ENCODE assay signal across 23 cellular contexts in the genomic region with DNA sequence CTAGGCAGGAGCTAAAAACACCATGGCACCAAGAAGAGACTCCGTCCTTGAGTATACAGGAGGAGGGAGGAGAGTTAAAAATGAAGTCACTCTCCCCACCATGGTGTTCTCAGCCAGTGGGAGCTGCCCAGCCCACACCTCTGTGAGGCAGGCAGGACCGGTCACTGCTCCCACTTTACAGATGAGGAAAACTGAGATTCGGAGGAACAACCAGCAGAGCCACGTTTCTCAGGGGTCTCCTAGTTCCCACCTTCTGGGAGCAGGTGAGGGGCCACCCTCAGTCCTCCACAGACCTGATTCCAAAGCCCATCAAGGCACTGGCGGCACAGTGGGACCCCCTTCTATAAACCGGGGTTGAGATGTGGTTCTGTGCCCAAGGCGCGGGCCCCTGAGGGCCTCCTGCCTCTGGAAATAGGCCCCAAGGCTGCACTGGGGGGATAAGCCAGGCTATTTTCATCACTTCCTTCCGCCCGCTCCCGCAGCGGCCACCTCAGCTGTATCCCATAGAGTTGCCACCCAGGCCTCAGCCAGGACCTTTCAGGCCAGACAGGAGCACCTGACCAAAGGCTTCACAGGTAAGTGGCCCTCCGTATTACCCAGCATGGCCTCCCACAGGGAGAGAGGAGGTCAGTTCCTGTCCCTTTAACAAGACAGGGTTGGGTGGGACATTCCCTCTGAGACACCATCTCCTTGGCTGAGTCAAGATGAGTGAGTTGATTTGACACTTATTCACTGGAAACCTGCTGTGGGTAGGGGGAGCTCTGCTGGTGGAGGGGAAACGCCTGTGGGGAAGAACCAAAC. TPM values are rescaled to one million over a fixed set of nuclear protein-coding genes. Genes with fewer than 3 reads are reported as not detected.
DNase-seq lines count a peak whose midpoint lies in the region; ATAC-seq, FAIRE-seq and TF ChIP-seq lines count a peak whose summit lies in the region.
"Had no signal": no experiment of that assay in that cellular context is flagged by ENCODE, and none has a peak within 500 bp of the region (broad histone marks: within the 10 kb centered on the region; RNA-seq: fewer than 3 reads in every experiment).

A gene (plus strand): TSS at position 504 of the 801 bp plus-strand sequence. CDS start 961 bp downstream, outside the sequence.

- no peaks in the 10 kb centered on the region for H3K36me3 Mint-ChIP-seq in Caco-2 (ENCODE audit: insufficient read depth, unreplicated experiment)
- H3K36me3 Mint-ChIP-seq: activated CD8-positive, alpha-beta memory T cell treated with anti-CD3 and anti-CD28 coated beads, Interleukin-2, amount 10 ng/mL, durations not matched to agents 7 days and 5 days; CD4-positive, alpha-beta memory T cell; mesothelial cell of epicardium had no signal

- no peak within 1 kb of the TSS for H3K4me3 Mint-ChIP-seq in Caco-2 (ENCODE audit: unreplicated experiment)
- H3K4me3 Mint-ChIP-seq: activated CD8-positive, alpha-beta memory T cell treated with anti-CD3 and anti-CD28 coated beads, Interleukin-2, amount 10 ng/mL, durations not matched to agents 7 days and 5 days; CD4-positive, alpha-beta memory T cell; mesothelial cell of epicardium; nephron had no signal

- BruUV-seq in Caco-2 (replicated peaks; lab: Mats Ljungman, UMichigan) (no TSS peak), K562 (replicated peaks; lab: Mats Ljungman, UMichigan) (no TSS peak)

- peak; percentile 19; the same call in 1 of the 3 replicates for ATAC-seq in K562
- ATAC-seq in gastrocnemius medialis, result no peak
- ATAC-seq: activated CD8-positive, alpha-beta memory T cell treated with anti-CD3 and anti-CD28 coated beads, Interleukin-2, amount 10 ng/mL, durations not matched to agents 7 days and 5 days had no signal

- no peak for DNase-seq in Caco-2
- DNase-seq in GM12891 (ENCODE audit: insufficient read length, low spot score), result no peak
- no peak for DNase-seq in K562 (ENCODE audit: extremely low read depth in 1 of 4, low spot score in 3 of 4)
- no peak for DNase-seq in gastrocnemius medialis
- DNase-seq in HEK293T (ENCODE audit: extremely low spot score), result no peak
- DNase-seq in prostate gland (ENCODE audit: low spot score), result no peak
- DNase-seq in SK-N-DZ (ENCODE audit: low spot score), result no peak
- DNase-seq: activated CD4-positive, alpha-beta T cell treated with anti-CD3 and anti-CD28 coated beads for 1 hour; activated CD8-positive, alpha-beta memory T cell treated with anti-CD3 and anti-CD28 coated beads, Interleukin-2, amount 10 ng/mL, durations not matched to agents 7 days and 5 days; brain microvascular endothelial cell; CD4-positive, alpha-beta memory T cell; colonic mucosa; DMS153; MG63; NCI-H1694; NCI-H69; T-helper 9 cell had no signal

- TF ChIP-seq POLR2A in GM12891 (IDR thresholded peaks at IDR 0.05; ENCODE audit: low read depth, low read length), result no peak
- TF ChIP-seq POLR2A in K562 (conservative IDR thresholded peaks at IDR 0.05), result no peak
- TF ChIP-seq POLR2A in gastrocnemius medialis (IDR thresholded peaks at IDR 0.05), result no peak
- TF ChIP-seq POLR2A in prostate gland (IDR thresholded peaks at IDR 0.05), result no peak

- FAIRE-seq in GM12891 (lab: Jason Lieb, UNC) (peak; percentile 66), K562 (lab: Jason Lieb, UNC) (no peak)
- FAIRE-seq: endometrium, G401.6 had no signal

- no peak within 1 kb of the TSS for H3K4me2 ChIP-seq in K562 (ENCODE audit: insufficient read depth, low read length)

- no peak within 1 kb of the TSS for H3K27ac ChIP-seq in K562 (ENCODE audit: extremely low read depth, low read depth, low read length)
- H3K27ac ChIP-seq in gastrocnemius medialis, result peak within 1 kb of the TSS in 3 of 4 donors; percentile 19 to 54 (median 38)
- peak within 1 kb of the TSS in 1 of 2 donors; percentile 66 for H3K27ac ChIP-seq in prostate gland
- H3K27ac ChIP-seq: brain microvascular endothelial cell had no signal

- H3K36me3 ChIP-seq in Caco-2 (ENCODE audit: control insufficient read depth, insufficient read depth, low read length), result no peaks in the 10 kb centered on the region
- H3K36me3 ChIP-seq in K562 (ENCODE audit: control insufficient read depth, insufficient read depth, low read length), result no peaks in the 10 kb centered on the region
- no peaks in the 10 kb centered on the region for H3K36me3 ChIP-seq in gastrocnemius medialis
- no peaks in the 10 kb centered on the region for H3K36me3 ChIP-seq in prostate gland
- H3K36me3 ChIP-seq: brain microvascular endothelial cell, colonic mucosa, HAP-1, MG63 had no signal

- no peak for TF ChIP-seq CTCF in Caco-2 (IDR thresholded peaks at IDR 0.05; ENCODE audit: insufficient read depth in 1 of 2, low read depth in 1 of 2, low read length in 1 of 2, severe bottlenecking in 1 of 2, unreplicated experiment in 1 of 2)
- no peak for TF ChIP-seq CTCF in K562 (IDR thresholded peaks at IDR 0.05 in 2 of 3, conservative IDR thresholded peaks at IDR 0.05 in 1 of 3; ENCODE audit: insufficient read depth in 2 of 3, low read depth in 1 of 3, low read length in 3 of 3)
- no peak for TF ChIP-seq CTCF in gastrocnemius medialis (IDR thresholded peaks at IDR 0.05 in 4 of 5, conservative IDR thresholded peaks at IDR 0.05 in 1 of 5)
- TF ChIP-seq CTCF in prostate gland (IDR thresholded peaks at IDR 0.05), result no peak

- no peaks in the 10 kb centered on the region for H3K9me3 Mint-ChIP-seq in Caco-2 (ENCODE audit: unreplicated experiment)
- H3K9me3 Mint-ChIP-seq: CD4-positive, alpha-beta memory T cell; mesothelial cell of epicardium; nephron had no signal

- H4K20me1 ChIP-seq in K562 (replicated peaks; ENCODE audit: control insufficient read depth, insufficient read depth, low read length), result no peaks in the 10 kb centered on the region

- H3K9me3 ChIP-seq in Caco-2 (no peaks in the 10 kb centered on the region), K562 (replicated peaks; ENCODE audit: control insufficient read depth, insufficient read depth, low read depth, low read length) (no peaks in the 10 kb centered on the region), gastrocnemius medialis (no peaks in the 10 kb centered on the region), prostate gland (no peaks in the 10 kb centered on the region)
- H3K9me3 ChIP-seq: colonic mucosa, HAP-1, MG63 had no signal

- in situ Hi-C loops in K562 (cut with MboI) (no loop called here), gastrocnemius medialis (cut with MboI; ENCODE audit: low sequenced_read_pairs in 4 of 4) (no loop called here)

- peak within 1 kb of the TSS; percentile 68 for H3K27ac Mint-ChIP-seq in Caco-2 (ENCODE audit: unreplicated experiment)
- H3K27ac Mint-ChIP-seq: activated CD8-positive, alpha-beta memory T cell treated with anti-CD3 and anti-CD28 coated beads, Interleukin-2, amount 10 ng/mL, durations not matched to agents 7 days and 5 days; mesothelial cell of epicardium; nephron had no signal

- peak within 1 kb of the TSS in 1 of 2 experiments; percentile 48; a peak in 1 of 4 replicates for H3K9ac ChIP-seq in K562 (ENCODE audit: insufficient read depth in 1 of 2, low read depth in 2 of 2, low read length in 2 of 2)

- CTCF ChIA-PET in Caco-2 (lab: Charles Lee) (no interaction called here), K562 (lab: Yijun Ruan, JAX; ENCODE audit: low intra/inter-chr PET ratio) (no interaction called here), HEK293T (lab: Yijun Ruan, JAX) (interaction anchor here (1.0 kb wide), 1 partner anchor 90 kb away, joined by 5 read pairs; no protein-coding TSS in a partner anchor)

- POLR2A ChIA-PET in Caco-2 (lab: Charles Lee), result no interaction called here
- POLR2A ChIA-PET in K562 (lab: Yijun Ruan, JAX), result interaction anchor here (0.7 kb wide), 2 partner anchors 16 to 186 kb away, joined by 3 read pairs; no protein-coding TSS in a partner anchor
- POLR2A ChIA-PET in HEK293T (lab: Yijun Ruan, JAX), result no interaction called here

- H3K27me3 Mint-ChIP-seq in Caco-2 (ENCODE audit: insufficient read depth, unreplicated experiment), result no peaks in the 10 kb centered on the region
- H3K27me3 Mint-ChIP-seq: CD4-positive, alpha-beta memory T cell had no signal

- peaks cover 7% of the 10 kb centered on the region for H3K4me1 Mint-ChIP-seq in Caco-2 (ENCODE audit: low read depth, unreplicated experiment)
- H3K4me1 Mint-ChIP-seq: activated CD8-positive, alpha-beta memory T cell treated with anti-CD3 and anti-CD28 coated beads, Interleukin-2, amount 10 ng/mL, durations not matched to agents 7 days and 5 days; mesothelial cell of epicardium had no signal

- no peak for TF ChIP-seq RAD21 in K562 (CRISPR knock-in tag; conservative IDR thresholded peaks at IDR 0.05 in 1 of 2, IDR thresholded peaks at IDR 0.05 in 1 of 2)

- H2AFZ ChIP-seq in K562 (ENCODE audit: low read depth, low read length), result no peak within 1 kb of the TSS

- H3K4me3 ChIP-seq in Caco-2 (ENCODE audit: low read depth, low read length) (no peak within 1 kb of the TSS), K562 (no peak within 1 kb of the TSS), gastrocnemius medialis (no peak within 1 kb of the TSS), prostate gland (no peak within 1 kb of the TSS)
- H3K4me3 ChIP-seq: colonic mucosa, HAP-1, MG63 had no signal

- intact Hi-C loops in Caco-2 (cut with micrococcal nuclease; ENCODE audit: unreplicated experiment) (no loop called here), K562 (cut with micrococcal nuclease) (no loop called here), gastrocnemius medialis (cut with DNase I; ENCODE audit: low total_unique reads) (no loop called here), prostate gland (cut with DNase I) (no loop called here)

- H3K27me3 ChIP-seq in Caco-2 (replicated peaks; ENCODE audit: control insufficient read depth, insufficient read depth, low read length) (no peaks in the 10 kb centered on the region), K562 (ENCODE audit: control insufficient read depth in 2 of 2, insufficient read depth in 2 of 2, low read length in 2 of 2) (no peaks in the 10 kb centered on the region), gastrocnemius medialis (no peaks in the 10 kb centered on the region), prostate gland (replicated peaks; ENCODE audit: insufficient read depth) (no peaks in the 10 kb centered on the region)
- H3K27me3 ChIP-seq: brain microvascular endothelial cell, colonic mucosa, MG63 had no signal

- no peaks in the 10 kb centered on the region for H3K79me2 ChIP-seq in K562 (ENCODE audit: control insufficient read depth, insufficient read depth, low read length)

- 63% methylated on average over 14 of the region's 14 CpGs for WGBS in K562 (ENCODE audit: insufficient coverage, low coverage, missing lambda C conversion rate)
- 83% methylated on average over 12 of the region's 14 CpGs for WGBS in prostate gland

- TF ChIP-seq EP300 in K562 (IDR thresholded peaks at IDR 0.05; ENCODE audit: low read length), result no peak

- peaks cover 13% of the 10 kb centered on the region for H3K4me1 ChIP-seq in Caco-2
- peaks cover 14 to 28% of the 10 kb centered on the region in 2 experiments; a peak in 4 of 5 replicates for H3K4me1 ChIP-seq in K562 (replicated peaks in 1 of 2; ENCODE audit: control insufficient read depth in 2 of 2, insufficient read depth in 2 of 2, low read length in 2 of 2)
- H3K4me1 ChIP-seq in gastrocnemius medialis, result no peaks in the 10 kb centered on the region
- peaks cover 10% of the 10 kb centered on the region for H3K4me1 ChIP-seq in prostate gland (replicated peaks)
- H3K4me1 ChIP-seq: HAP-1 had no signal

- H3K9me1 ChIP-seq in K562 (ENCODE audit: control insufficient read depth, insufficient read depth, low read length), result no peaks in the 10 kb centered on the region

RNA-seq across cellular contexts. Expression of the gene that starts here (rescaled TPM):
- total RNA-seq in Caco-2 (2022) (not detected in 2 replicates), K562 (2014; rRNA removed) (not detected in 2 replicates), K562 (2014; rRNA removed; fragmentation: Illumina TruSeq; extraction: Trizol) (not detected in 2 replicates), K562 (2015; rRNA removed; fragmentation: Illumina TruSeq; extraction: Trizol) (not detected in 2 replicates), K562 (2021) (not detected in 2 replicates), gastrocnemius medialis (under 1 TPM in 1 of 4 donors, not detected in 3; 0.42 TPM), prostate gland (not detected)
- polyA plus RNA-seq in GM12891 (2012; ENCODE audit: low read depth, missing spikeins), result 0.24 TPM
- not detected in 2 replicates for total RNA-seq in K562 (2011; cell fraction: chromatin; rRNA removed; ENCODE audit: low replicate concordance)
- total RNA-seq in K562 (2011; cell fraction: nucleolus; rRNA removed), result not detected in 2 replicates
- total RNA-seq in K562 (2011; cell fraction: nucleoplasm; rRNA removed), result not detected in 2 replicates
- polyA plus RNA-seq in K562 (2011; rRNA removed) (not detected in 2 replicates), K562 (2014; fragmentation: Illumina TruSeq; extraction: Trizol) (not detected in 2 replicates), K562 (2014; fragmentation: Nextera tagmentation; extraction: Ambion mirVana) (not detected), K562 (2014; rRNA removed) (not detected in 2 replicates)
- polyA plus RNA-seq in K562 (2011; cell fraction: cytosol; rRNA removed), result 0.07 TPM in 1 of 2 replicates, not detected in the other
- polyA plus RNA-seq in K562 (2011; cell fraction: nucleus; rRNA removed), result not detected in 2 replicates
- polyA plus RNA-seq in K562 (2012), result not detected in 2 replicates
- polyA minus RNA-seq in K562 (2011; rRNA and poly(A)+ RNA removed), result not detected in 2 replicates
- not detected in 2 replicates for polyA minus RNA-seq in K562 (2011; cell fraction: cytosol; rRNA and poly(A)+ RNA removed)
- polyA minus RNA-seq in K562 (2011; cell fraction: nucleus; rRNA and poly(A)+ RNA removed), result not detected in 2 replicates
- not detected in 2 replicates for polyA plus RNA-seq in SK-N-DZ (2014; cell fraction: cytosol; rRNA removed)
- not detected in 2 replicates for polyA plus RNA-seq in SK-N-DZ (2014; cell fraction: nucleus; rRNA removed)
- total RNA-seq: activated CD8-positive, alpha-beta memory T cell treated with anti-CD3 and anti-CD28 coated beads, Interleukin-2, amount 10 ng/mL, durations not matched to agents 7 days and 5 days; CD4-positive, alpha-beta memory T cell; mesothelial cell of epicardium; OCI-LY7 had no signal
- polyA plus RNA-seq: CD4-positive, alpha-beta memory T cell had no signal

Comparison
In these comparisons a context has a peak if more than half of its experiments do, and no peak if none do; other contexts are left out.
1. Peak in ATAC-seq in K562; RNA of the gene not detected or under 1 TPM.